10 cellular contexts compared by ENCODE assay signal in genomic region chr18:12306752-12307151, GRCh38. TPM values are rescaled to one million over a fixed set of nuclear protein-coding genes. Genes with fewer than 3 reads are reported as not detected.
DNase-seq lines count a peak whose midpoint lies in the region; ATAC-seq, FAIRE-seq and TF ChIP-seq lines count a peak whose summit lies in the region.
"Had no signal": no experiment of that assay in that cellular context is flagged by ENCODE, and none has a peak within 500 bp of the region (broad histone marks: within the 10 kb centered on the region; RNA-seq: fewer than 3 reads in every experiment).

No MANE protein-coding gene starts in this region.

- H3K9me3 ChIP-seq in K562 (replicated peaks; ENCODE audit: control insufficient read depth, insufficient read depth, low read depth, low read length) (peaks cover 17% of the 10 kb centered on the region), left lung (peaks cover 0 to 4% of the 10 kb centered on the region in 2 donors), stomach (peaks cover 0 to under 1% (median 0%) of the 10 kb centered on the region in 4 donors)
- H3K9me3 ChIP-seq: BE2C had no signal

- H3K27ac ChIP-seq in K562 (ENCODE audit: extremely low read depth, low read depth, low read length), result peak overlapping the region; percentile 31; the same call in 2 of the 3 replicates
- peak overlapping the region; percentile 95 to 96 for H3K27ac ChIP-seq in left lung
- peak overlapping the region in 4 of 5 donors; percentile 92 to 98 (median 95) for H3K27ac ChIP-seq in stomach

- H3K27me3 Mint-ChIP-seq in activated CD4-positive, alpha-beta T cell treated with anti-CD3 and anti-CD28 coated beads, Interleukin-2, amount 10 ng/mL, durations not matched to agents 7 days and 5 days, result peaks cover 54% of the 10 kb centered on the region

- peaks cover 5% of the 10 kb centered on the region for H3K36me3 Mint-ChIP-seq in activated CD4-positive, alpha-beta T cell treated with anti-CD3 and anti-CD28 coated beads, Interleukin-2, amount 10 ng/mL, durations not matched to agents 7 days and 5 days (ENCODE audit: low read depth)

- no peak overlapping the region for H3K27ac Mint-ChIP-seq in activated CD4-positive, alpha-beta T cell treated with anti-CD3 and anti-CD28 coated beads, Interleukin-2, amount 10 ng/mL, durations not matched to agents 7 days and 5 days

- no peak for TF ChIP-seq RAD21 in K562 (CRISPR knock-in tag; conservative IDR thresholded peaks at IDR 0.05 in 1 of 2, IDR thresholded peaks at IDR 0.05 in 1 of 2)

- TF ChIP-seq EP300 in K562 (IDR thresholded peaks at IDR 0.05; ENCODE audit: low read length) (no peak), stomach (IDR thresholded peaks at IDR 0.05) (no peak)

- H3K9me3 Mint-ChIP-seq in activated CD4-positive, alpha-beta T cell treated with anti-CD3 and anti-CD28 coated beads, Interleukin-2, amount 10 ng/mL, durations not matched to agents 7 days and 5 days, result peaks cover 8% of the 10 kb centered on the region

- no peak overlapping the region for H3K4me3 ChIP-seq in K562
- H3K4me3 ChIP-seq in left lung, result peak overlapping the region; percentile 64
- peak overlapping the region; percentile 58 to 81 (median 69) for H3K4me3 ChIP-seq in stomach

- TF ChIP-seq POLR2A in K562 (conservative IDR thresholded peaks at IDR 0.05) (no peak), stomach (IDR thresholded peaks at IDR 0.05) (no peak)

- FAIRE-seq in K562 (lab: Jason Lieb, UNC), result no peak

- no peak for TF ChIP-seq CTCF in K562 (IDR thresholded peaks at IDR 0.05 in 2 of 3, conservative IDR thresholded peaks at IDR 0.05 in 1 of 3; ENCODE audit: insufficient read depth in 2 of 3, low read depth in 1 of 3, low read length in 3 of 3)
- TF ChIP-seq CTCF in left lung (IDR thresholded peaks at IDR 0.05), result no peak
- no peak for TF ChIP-seq CTCF in stomach (IDR thresholded peaks at IDR 0.05)

- in situ Hi-C loops in K562 (cut with MboI), result no loop called here

- H3K36me3 ChIP-seq in K562 (ENCODE audit: control insufficient read depth, insufficient read depth, low read length), result peaks cover 23% of the 10 kb centered on the region
- peaks cover 0 to 21% of the 10 kb centered on the region in 2 donors for H3K36me3 ChIP-seq in left lung
- H3K36me3 ChIP-seq in stomach, result peaks cover 0 to 14% (median 11%) of the 10 kb centered on the region in 4 donors

- H2AFZ ChIP-seq in K562 (ENCODE audit: low read depth, low read length), result peak overlapping the region; percentile 86

- ATAC-seq in K562, result no peak
- no peak for ATAC-seq in left lung
- ATAC-seq in GM19455 (IDR thresholded peaks at IDR 0.05; ENCODE audit: unreplicated experiment), result no peak

- intact Hi-C loops in K562 (cut with micrococcal nuclease), result no loop called here
- intact Hi-C loops in left lung (cut with DNase I), result no loop called here
- intact Hi-C loops in stomach (cut with DNase I; ENCODE audit: low total_unique reads), result no loop called here

- WGBS in K562 (ENCODE audit: insufficient coverage, low coverage, missing lambda C conversion rate), result 68% methylated on average over 9 of the region's 9 CpGs
- WGBS in stomach, 5 donors, result 34 to 46% (median 44%) methylated on average over 9 of the region's 9 CpGs

- peaks cover 14% of the 10 kb centered on the region for H3K4me1 Mint-ChIP-seq in activated CD4-positive, alpha-beta T cell treated with anti-CD3 and anti-CD28 coated beads, Interleukin-2, amount 10 ng/mL, durations not matched to agents 7 days and 5 days

- BruUV-seq in K562 (replicated peaks; lab: Mats Ljungman, UMichigan), result TSS peak; percentile 82

- CTCF ChIA-PET in activated CD4-positive, alpha-beta T cell treated with anti-CD3 and anti-CD28 coated beads, Interleukin-2, amount 10 ng/mL, durations not matched to agents 7 days and 5 days (lab: Charles Lee), result interaction anchor here (1.1 kb wide), 1 partner anchor 21 kb away, joined by 3 read pairs; no protein-coding TSS in a partner anchor
- CTCF ChIA-PET in K562 (lab: Yijun Ruan, JAX; ENCODE audit: low intra/inter-chr PET ratio), result no interaction called here

- H3K4me2 ChIP-seq in K562 (ENCODE audit: insufficient read depth, low read length), result peak overlapping the region; percentile 69

- POLR2A ChIA-PET in activated CD4-positive, alpha-beta T cell treated with anti-CD3 and anti-CD28 coated beads, Interleukin-2, amount 10 ng/mL, durations not matched to agents 7 days and 5 days (lab: Charles Lee), result no interaction called here
- POLR2A ChIA-PET in K562 (lab: Yijun Ruan, JAX), result interaction anchor here (1.0 to 4.3 kb wide), 4 partner anchors 10 to 35 kb away, joined by 3 to 19 read pairs (median 9); no protein-coding TSS in a partner anchor

- peak overlapping the region; percentile 11 to 76; a peak in 1 of 4 replicates for H3K9ac ChIP-seq in K562 (ENCODE audit: insufficient read depth in 1 of 2, low read depth in 2 of 2, low read length in 2 of 2)

- DNase-seq in activated CD4-positive, alpha-beta T cell treated with anti-CD3 and anti-CD28 coated beads, Interleukin-2, amount 10 ng/mL, durations not matched to agents 7 days and 5 days, result no peak
- DNase-seq in activated CD4-positive, alpha-beta T cell treated with anti-CD3 and anti-CD28 coated beads for 4 hours, result no peak
- no peak for DNase-seq in K562 (ENCODE audit: extremely low read depth in 1 of 4, low spot score in 3 of 4)
- no peak for DNase-seq in left lung
- DNase-seq in stomach, result no peak
- DNase-seq in DMS53 (lab: John Stamatoyannopoulos, UW), result no peak
- DNase-seq in COLO668 (lab: John Stamatoyannopoulos, UW; ENCODE audit: unreplicated experiment), result no peak
- DNase-seq: BE2C, NCI-H524 had no signal

- peaks cover 29% of the 10 kb centered on the region for H3K79me2 ChIP-seq in K562 (ENCODE audit: control insufficient read depth, insufficient read depth, low read length)

- H4K20me1 ChIP-seq in K562 (replicated peaks; ENCODE audit: control insufficient read depth, insufficient read depth, low read length), result no peaks in the 10 kb centered on the region

- H3K9me1 ChIP-seq in K562 (ENCODE audit: control insufficient read depth, insufficient read depth, low read length), result peaks cover 4% of the 10 kb centered on the region

- H3K27me3 ChIP-seq in K562 (ENCODE audit: control insufficient read depth in 2 of 2, insufficient read depth in 2 of 2, low read length in 2 of 2) (no peaks in the 10 kb centered on the region), left lung (peaks cover 0 to 49% of the 10 kb centered on the region in 2 donors), stomach (peaks cover 0 to 51% (median 30%) of the 10 kb centered on the region in 3 donors)
- H3K27me3 ChIP-seq: BE2C had no signal

- peak overlapping the region; percentile 67 for H3K4me3 Mint-ChIP-seq in activated CD4-positive, alpha-beta T cell treated with anti-CD3 and anti-CD28 coated beads, Interleukin-2, amount 10 ng/mL, durations not matched to agents 7 days and 5 days

- H3K4me1 ChIP-seq in K562 (replicated peaks in 1 of 2; ENCODE audit: control insufficient read depth in 2 of 2, insufficient read depth in 2 of 2, low read length in 2 of 2) (peaks cover 52 to 69% of the 10 kb centered on the region in 2 experiments), left lung (peaks cover 8 to 38% of the 10 kb centered on the region in 2 donors), stomach (peaks cover 31 to 58% (median 45%) of the 10 kb centered on the region in 4 donors)
- H3K4me1 ChIP-seq: BE2C had no signal

RNA-seq across cellular contexts. Expression of gene TUBB6, which starts 1.3 kb away (rescaled TPM):
- total RNA-seq in activated CD4-positive, alpha-beta T cell treated with anti-CD3 and anti-CD28 coated beads, Interleukin-2, amount 10 ng/mL, durations not matched to agents 7 days and 5 days, result 1 to 10 TPM in 1 of 2 experiments, under 1 TPM in 1; 0.69 to 1.2 TPM
- total RNA-seq in K562 (2011; cell fraction: chromatin; rRNA removed; ENCODE audit: low replicate concordance), result 58.9 and 87.5 TPM in 2 replicates
- total RNA-seq in K562 (2011; cell fraction: nucleolus; rRNA removed), result 81.7 and 89.2 TPM in 2 replicates
- total RNA-seq in K562 (2011; cell fraction: nucleoplasm; rRNA removed), result 55.3 and 62.8 TPM in 2 replicates
- total RNA-seq in K562 (2014; rRNA removed) (230 and 404 TPM in 2 replicates), K562 (2014; rRNA removed; fragmentation: Illumina TruSeq; extraction: Trizol) (52.0 and 55.4 TPM in 2 replicates), K562 (2015; rRNA removed; fragmentation: Illumina TruSeq; extraction: Trizol) (80.2 and 81.1 TPM in 2 replicates), K562 (2021) (110 and 117 TPM in 2 replicates), left lung (100 to 1,000 TPM in 1 of 2 donors, 10 to 100 TPM in 1; 90.0 to 140 TPM), stomach (100 to 1,000 TPM; 154 to 333 (median 248) TPM)
- polyA plus RNA-seq in K562 (2011; rRNA removed) (142 and 147 TPM in 2 replicates), K562 (2014; fragmentation: Illumina TruSeq; extraction: Trizol) (70.2 and 110 TPM in 2 replicates), K562 (2014; fragmentation: Nextera tagmentation; extraction: Ambion mirVana) (10 to 100 TPM; 43.9 to 45.0 TPM), K562 (2014; rRNA removed) (223 and 254 TPM in 2 replicates), stomach (100 to 1,000 TPM in 1 of 3 donors, 10 to 100 TPM in 2; 66.6 to 108 (median 92.2) TPM)
- polyA plus RNA-seq in K562 (2011; cell fraction: cytosol; rRNA removed), result 201 and 540 TPM in 2 replicates
- polyA plus RNA-seq in K562 (2011; cell fraction: nucleus; rRNA removed), result 92.2 and 167 TPM in 2 replicates
- 130 and 170 TPM in 2 replicates for polyA plus RNA-seq in K562 (2012)
- polyA minus RNA-seq in K562 (2011; rRNA and poly(A)+ RNA removed), result 79.0 and 140 TPM in 2 replicates
- 123 and 146 TPM in 2 replicates for polyA minus RNA-seq in K562 (2011; cell fraction: cytosol; rRNA and poly(A)+ RNA removed)
- 50.9 and 51.2 TPM in 2 replicates for polyA minus RNA-seq in K562 (2011; cell fraction: nucleus; rRNA and poly(A)+ RNA removed)

RNA-seq across cellular contexts. Expression of gene CIDEA, which starts 52.6 kb away (rescaled TPM):
- not detected for total RNA-seq in activated CD4-positive, alpha-beta T cell treated with anti-CD3 and anti-CD28 coated beads, Interleukin-2, amount 10 ng/mL, durations not matched to agents 7 days and 5 days
- not detected in 2 replicates for total RNA-seq in K562 (2011; cell fraction: chromatin; rRNA removed; ENCODE audit: low replicate concordance)
- total RNA-seq in K562 (2011; cell fraction: nucleolus; rRNA removed), result not detected in 2 replicates
- total RNA-seq in K562 (2011; cell fraction: nucleoplasm; rRNA removed), result not detected in 2 replicates
- total RNA-seq in K562 (2014; rRNA removed) (not detected in 2 replicates), K562 (2014; rRNA removed; fragmentation: Illumina TruSeq; extraction: Trizol) (not detected in 2 replicates), K562 (2015; rRNA removed; fragmentation: Illumina TruSeq; extraction: Trizol) (not detected in 2 replicates), K562 (2021) (not detected in 2 replicates), left lung (not detected), stomach (not detected)
- polyA plus RNA-seq in K562 (2011; rRNA removed) (not detected in 2 replicates), K562 (2014; fragmentation: Illumina TruSeq; extraction: Trizol) (not detected in 2 replicates), K562 (2014; fragmentation: Nextera tagmentation; extraction: Ambion mirVana) (not detected), K562 (2014; rRNA removed) (not detected in 2 replicates), stomach (under 1 TPM in 2 of 3 donors, not detected in 1; 0.15 to 0.44 TPM)
- not detected in 2 replicates for polyA plus RNA-seq in K562 (2011; cell fraction: cytosol; rRNA removed)
- polyA plus RNA-seq in K562 (2011; cell fraction: nucleus; rRNA removed), result not detected in 2 replicates
- polyA plus RNA-seq in K562 (2012), result not detected in 2 replicates
- not detected in 2 replicates for polyA minus RNA-seq in K562 (2011; rRNA and poly(A)+ RNA removed)
- polyA minus RNA-seq in K562 (2011; cell fraction: cytosol; rRNA and poly(A)+ RNA removed), result not detected in 2 replicates
- polyA minus RNA-seq in K562 (2011; cell fraction: nucleus; rRNA and poly(A)+ RNA removed), result not detected in 2 replicates

Comparison
In these comparisons a context has a peak if more than half of its experiments do, and no peak if none do; other contexts are left out.
1. H3K27ac ChIP-seq: peak in every context shown above with its lines; median percentile 96 in left lung; 95 in stomach; 31 in K562.
2. RNA of gene TUBB6, which starts 1.3 kb away (total RNA-seq): 154 to 333 TPM in stomach, 90.0 to 140 TPM in left lung and 52.0 to 404 TPM in K562; 0.69 to 1.2 TPM in activated CD4-positive, alpha-beta T cell treated with anti-CD3 and anti-CD28 coated beads, Interleukin-2, amount 10 ng/mL, durations not matched to agents 7 days and 5 days; every median in the first group is over 10 times any median in the second.